In genomic region chr11:117644403-117645155, GRCh38 we compare ENCODE assay signal across 15 cellular contexts.
DNase-seq lines count a peak whose midpoint lies in the region; ATAC-seq, FAIRE-seq and TF ChIP-seq lines count a peak whose summit lies in the region.
"Had no signal": no experiment of that assay in that cellular context is flagged by ENCODE, and none has a peak within 500 bp of the region (broad histone marks: within the 10 kb centered on the region; RNA-seq: fewer than 3 reads in every experiment).

No MANE protein-coding gene starts in this region.

- peak overlapping the region; percentile 51 for H2AK5ac ChIP-seq in neuronal stem cell (ENCODE audit: low read depth, low read length)

- no peak for TF ChIP-seq EP300 in GM12878 (IDR thresholded peaks at IDR 0.05; ENCODE audit: borderline replicate concordance in 1 of 2, control insufficient read depth in 1 of 2, low read depth in 2 of 2, low read length in 2 of 2)

- H3K27me3 Mint-ChIP-seq in activated naive CD4-positive, alpha-beta T cell treated with anti-CD3 and anti-CD28 coated beads for 36 hours (ENCODE audit: low read depth): peaks cover 8% of the 10 kb centered on the region

- SMC1A ChIA-PET in GM12878 (lab: Charles Lee; ENCODE audit: uncharacterized antibody, unreplicated experiment): interaction anchor here (1.1 to 1.2 kb wide), 2 partner anchors 11 to 35 kb away, joined by 3 to 4 read pairs; no protein-coding TSS in a partner anchor

- RAD21 ChIA-PET in GM12878 (lab: Charles Lee; ENCODE audit: unreplicated experiment): no interaction called here

- H2BK15ac ChIP-seq in neuronal stem cell (ENCODE audit: low read length): no peak overlapping the region

- no peaks in the 10 kb centered on the region for H3K9me3 ChIP-seq in GM12878 (replicated peaks; ENCODE audit: control insufficient read depth, insufficient read depth, low read length)
- no peaks in the 10 kb centered on the region for H3K9me3 ChIP-seq in neuronal stem cell (replicated peaks in 1 of 2; ENCODE audit: control insufficient read depth in 2 of 2, insufficient read depth in 1 of 2, low read depth in 1 of 2, low read length in 2 of 2)

- H4K8ac ChIP-seq in neuronal stem cell (ENCODE audit: low read depth, low read length): no peak overlapping the region

- no peak for TF ChIP-seq CTCF in GM12878 (IDR thresholded peaks at IDR 0.05 in 2 of 3, conservative IDR thresholded peaks at IDR 0.05 in 1 of 3; ENCODE audit: control insufficient read depth in 2 of 3, extremely low read depth in 1 of 3, insufficient read depth in 1 of 3, low read depth in 3 of 3, low read length in 3 of 3)
- TF ChIP-seq CTCF in dorsolateral prefrontal cortex (IDR thresholded peaks at IDR 0.05 in 54 of 56, conservative IDR thresholded peaks at IDR 0.05 in 2 of 56; ENCODE audit: low read depth in 1 of 56, partially characterized antibody in 56 of 56): no peak

- peak overlapping the region; percentile 34 for H3K23ac ChIP-seq in neuronal stem cell (ENCODE audit: low read depth, low read length, poor library complexity)

- no peak overlapping the region for H3K4ac ChIP-seq in neuronal stem cell (ENCODE audit: low read length)

- ATAC-seq in GM12878 (no peak), GM18505 (IDR thresholded peaks at IDR 0.05; ENCODE audit: unreplicated experiment) (no peak)

- H3K9me3 Mint-ChIP-seq in activated naive CD4-positive, alpha-beta T cell treated with anti-CD3 and anti-CD28 coated beads for 36 hours: no peaks in the 10 kb centered on the region
- H3K9me3 Mint-ChIP-seq: CD4-positive, alpha-beta T cell; IgD-negative memory B cell had no signal

- no peak overlapping the region for H4K91ac ChIP-seq in neuronal stem cell (ENCODE audit: low read depth, low read length, poor library complexity)

- CTCF ChIA-PET in GM12878 (lab: Yijun Ruan, JAX): interaction anchor here (1.0 to 3.3 kb wide), 3 partner anchors 35 to 219 kb away, joined by 3 to 22 read pairs (median 3); no protein-coding TSS in a partner anchor
- CTCF ChIA-PET in activated naive CD4-positive, alpha-beta T cell treated with anti-CD3 and anti-CD28 coated beads for 36 hours (lab: Charles Lee): no interaction called here

- no peaks in the 10 kb centered on the region for H4K20me1 ChIP-seq in GM12878 (ENCODE audit: control insufficient read depth, insufficient read depth)

- H3K4me2 ChIP-seq in GM12878 (ENCODE audit: control insufficient read depth, insufficient read depth) (no peak overlapping the region), neuronal stem cell (ENCODE audit: insufficient read depth, low read length, poor library complexity, severe bottlenecking) (no peak overlapping the region)

- no peak overlapping the region for H2BK120ac ChIP-seq in neuronal stem cell (ENCODE audit: low read depth, low read length)

- POLR2A ChIA-PET in GM12878 (lab: Charles Lee): no interaction called here

- peak overlapping the region; percentile 20 for H2BK5ac ChIP-seq in neuronal stem cell (ENCODE audit: low read length)

- no peak overlapping the region for H3K27ac Mint-ChIP-seq in activated naive CD4-positive, alpha-beta T cell treated with anti-CD3 and anti-CD28 coated beads for 36 hours
- H3K27ac Mint-ChIP-seq: B cell; CD4-positive, alpha-beta T cell; IgD-negative memory B cell had no signal

- H3K79me2 ChIP-seq in GM12878 (ENCODE audit: control insufficient read depth, insufficient read depth, low read length): no peaks in the 10 kb centered on the region

- no peak overlapping the region for H3K27ac ChIP-seq in GM12878 (ENCODE audit: control insufficient read depth, insufficient read depth)
- H3K27ac ChIP-seq in dorsolateral prefrontal cortex: peak overlapping the region in 40 of 59 donors; percentile 0 to 99 (median 94)
- no peak overlapping the region for H3K27ac ChIP-seq in neuronal stem cell (replicated peaks; ENCODE audit: low read length)
- H3K27ac ChIP-seq in temporal lobe (ENCODE audit: low read depth, low read length): peak overlapping the region; percentile 97

- H3K79me1 ChIP-seq in neuronal stem cell (ENCODE audit: low read depth, low read length): no peaks in the 10 kb centered on the region

- H3K18ac ChIP-seq in neuronal stem cell (ENCODE audit: low read length): peak overlapping the region; percentile 67

- BruUV-seq in GM12878 (replicated peaks; lab: Mats Ljungman, UMichigan): no TSS peak

- no peak overlapping the region for H3K4me3 ChIP-seq in GM12878
- no peak overlapping the region for H3K4me3 ChIP-seq in dorsolateral prefrontal cortex
- H3K4me3 ChIP-seq in neuronal stem cell (ENCODE audit: low read length in 2 of 2): no peak overlapping the region

- H3K36me3 Mint-ChIP-seq in activated naive CD4-positive, alpha-beta T cell treated with anti-CD3 and anti-CD28 coated beads for 36 hours (ENCODE audit: low read depth): no peaks in the 10 kb centered on the region
- H3K36me3 Mint-ChIP-seq: IgD-negative memory B cell had no signal

- in situ Hi-C loops in GM12878 (cut with MboI): no loop called here

- intact Hi-C loops in GM12878 (cut with micrococcal nuclease; ENCODE audit: unreplicated experiment) (no loop called here), dorsolateral prefrontal cortex (cut with DNase I) (no loop called here)
- intact Hi-C loops in activated naive CD4-positive, alpha-beta T cell treated with anti-CD3 and anti-CD28 coated beads for 36 hours (cut with micrococcal nuclease): no loop called here

- no peak overlapping the region for H3K14ac ChIP-seq in neuronal stem cell (ENCODE audit: low read length)

- H3K4me1 Mint-ChIP-seq in activated naive CD4-positive, alpha-beta T cell treated with anti-CD3 and anti-CD28 coated beads for 36 hours (ENCODE audit: low read depth): no peaks in the 10 kb centered on the region
- H3K4me1 Mint-ChIP-seq: B cell had no signal

- no peaks in the 10 kb centered on the region for H3K4me1 ChIP-seq in GM12878 (ENCODE audit: control insufficient read depth, insufficient read depth, low read length)
- peaks cover 3 to 15% of the 10 kb centered on the region in 2 donors for H3K4me1 ChIP-seq in neuronal stem cell (ENCODE audit: control insufficient read depth in 2 of 2, insufficient read depth in 1 of 2, low read depth in 1 of 2, low read length in 2 of 2)

- no peak for FAIRE-seq in GM12878 (lab: Jason Lieb, UNC)
- FAIRE-seq: A204.1 had no signal

- TF ChIP-seq RAD21 in GM12878 (IDR thresholded peaks at IDR 0.05; ENCODE audit: insufficient read depth, low read depth, low read length): no peak

- no peak overlapping the region for H3K4me3 Mint-ChIP-seq in activated naive CD4-positive, alpha-beta T cell treated with anti-CD3 and anti-CD28 coated beads for 36 hours
- H3K4me3 Mint-ChIP-seq: B cell; CD4-positive, alpha-beta T cell; IgD-negative memory B cell had no signal

- WGBS in GM12878 (ENCODE audit: insufficient coverage, insufficient replicate concordance, low lambda C conversion rate, missing lambda C conversion rate): 40% methylated on average over 26 of the region's 26 CpGs
- WGBS in neuronal stem cell (ENCODE audit: extremely low coverage in 2 of 2, insufficient read length in 2 of 2, insufficient replicate concordance in 1 of 2), 2 donors: no CpG with 5 or more reads among the region's 26 CpGs

- no peak overlapping the region for H3K9ac ChIP-seq in GM12878 (ENCODE audit: control insufficient read depth, insufficient read depth, low read length)
- H3K9ac ChIP-seq in neuronal stem cell (ENCODE audit: low read depth, low read length, poor library complexity): peak overlapping the region; percentile 25

- no peak overlapping the region for H2AFZ ChIP-seq in GM12878 (ENCODE audit: control insufficient read depth, low read depth, low read length)
- no peak overlapping the region for H2AFZ ChIP-seq in neuronal stem cell (ENCODE audit: low read length)

- DNase-seq in GM12878 (ENCODE audit: low read depth, low spot score) (no peak), dorsolateral prefrontal cortex (no peak), neuronal stem cell (ENCODE audit: low spot score) (no peak), cerebellar cortex (ENCODE audit: low spot score) (no peak)
- no peak for DNase-seq in activated naive CD4-positive, alpha-beta T cell treated with anti-CD3 and anti-CD28 coated beads for 36 hours
- DNase-seq: Calu3; CD4-positive, alpha-beta T cell; DND-41; GDM1; H7 had no signal

- H2BK12ac ChIP-seq in neuronal stem cell (ENCODE audit: low read length): peak overlapping the region; percentile 19

- H3K27me3 ChIP-seq in GM12878 (replicated peaks in 1 of 2; ENCODE audit: control insufficient read depth in 2 of 2, insufficient read depth in 2 of 2, low read length in 1 of 2): peaks cover 3 to 4% of the 10 kb centered on the region in 2 experiments; a peak in 2 of 4 replicates
- no peaks in the 10 kb centered on the region for H3K27me3 ChIP-seq in dorsolateral prefrontal cortex
- H3K27me3 ChIP-seq in neuronal stem cell (ENCODE audit: control insufficient read depth in 3 of 3, insufficient read depth in 3 of 3, low read depth in 1 of 3, low read length in 3 of 3): peaks cover 0 to 28% (median 0%) of the 10 kb centered on the region in 3 experiments

- no peaks in the 10 kb centered on the region for H3K36me3 ChIP-seq in GM12878 (ENCODE audit: control insufficient read depth in 2 of 2, insufficient read depth in 2 of 2, low read length in 1 of 2)
- H3K36me3 ChIP-seq in neuronal stem cell (replicated peaks in 1 of 2; ENCODE audit: control insufficient read depth in 2 of 2, insufficient read depth in 2 of 2, low read length in 2 of 2): no peaks in the 10 kb centered on the region

- TF ChIP-seq POLR2A in GM12878 (IDR thresholded peaks at IDR 0.05; ENCODE audit: low read depth, low read length): no peak
- no peak for TF ChIP-seq POLR2A in GM18505 (IDR thresholded peaks at IDR 0.05; ENCODE audit: borderline replicate concordance, extremely low read depth, insufficient read depth, insufficient read length)

TF ChIP-seq in GM12878, 131 proteins besides CTCF, POLR2A, EP300 and RAD21:
- TF ChIP-seq ZZZ3 (IDR thresholded peaks at IDR 0.05; ENCODE audit: control insufficient read depth, insufficient read length, low read depth) (no peak), IKZF1 (conservative IDR thresholded peaks at IDR 0.05) (0 out of 2 replicates have a peak, but pooled peaks have one; percentile 27), TAF1 (IDR thresholded peaks at IDR 0.05; ENCODE audit: borderline replicate concordance, low read depth, low read length) (no peak)

Comparison
In these comparisons a context has a peak if more than half of its experiments do, and no peak if none do; other contexts are left out.
1. H3K27ac ChIP-seq: peak in dorsolateral prefrontal cortex (40 of 59) and temporal lobe (single experiment); none in GM12878 (single experiment) and neuronal stem cell (single experiment).